14 cellular contexts compared by ENCODE assay signal in genomic region chr11:122721964-122722266, GRCh38.
DNase-seq lines count a peak whose midpoint lies in the region; ATAC-seq and TF ChIP-seq lines count a peak whose summit lies in the region.
"Had no signal": no experiment of that assay in that cellular context is flagged by ENCODE, and none has a peak within 500 bp of the region (broad histone marks: within the 10 kb centered on the region; RNA-seq: fewer than 3 reads in every experiment).

No MANE protein-coding gene starts in this region.

- H3K4me3 ChIP-seq in BJ (ENCODE audit: low read depth, low read length), result no peak overlapping the region
- H3K4me3 ChIP-seq in endodermal cell (ENCODE audit: low read length), result no peak overlapping the region
- H3K4me3 ChIP-seq: ascending aorta, heart right ventricle, transverse colon had no signal

- peak; percentile 25 for ATAC-seq in activated naive CD8-positive, alpha-beta T cell treated with anti-CD3 and anti-CD28 coated beads, Interleukin-2, amount 50 U/mL, for 24 hours
- ATAC-seq in GM21360 (IDR thresholded peaks at IDR 0.05; ENCODE audit: unreplicated experiment), result no peak

- H3K9me3 ChIP-seq in endodermal cell (ENCODE audit: control insufficient read depth, low read length), result no peaks in the 10 kb centered on the region
- H3K9me3 ChIP-seq: ascending aorta, heart right ventricle, transverse colon had no signal

- peak overlapping the region; percentile 76 for H3K27ac Mint-ChIP-seq in activated naive CD8-positive, alpha-beta T cell treated with anti-CD3 and anti-CD28 coated beads, Interleukin-2, amount 50 U/mL, for 24 hours
- no peak overlapping the region for H3K27ac Mint-ChIP-seq in endodermal cell

- DNase-seq in BJ (ENCODE audit: low read depth), result peak; percentile 66
- peak; percentile 41 for DNase-seq in HS-5 (ENCODE audit: low read depth)
- DNase-seq in activated naive CD8-positive, alpha-beta T cell treated with anti-CD3 and anti-CD28 coated beads, Interleukin-2, amount 50 U/mL, for 24 hours, result no peak
- peak; percentile 40 for DNase-seq in kidney tubule cell (ENCODE audit: low spot score)
- DNase-seq in endodermal cell, result no peak
- DNase-seq in amygdala (lab: John Stamatoyannopoulos, UW), result no peak
- no peak for DNase-seq in SK-N-DZ (ENCODE audit: low spot score)
- DNase-seq: DMS79 treated with DMSO at 0.1 percent for 48 hours, heart right ventricle, naive B cell, NCI-H446 treated with DMSO at 0.1 percent for 48 hours, transverse colon had no signal

- no peaks in the 10 kb centered on the region for H3K9me3 Mint-ChIP-seq in activated naive CD8-positive, alpha-beta T cell treated with anti-CD3 and anti-CD28 coated beads, Interleukin-2, amount 50 U/mL, for 24 hours
- no peaks in the 10 kb centered on the region for H3K9me3 Mint-ChIP-seq in endodermal cell
- H3K9me3 Mint-ChIP-seq: naive B cell had no signal

- no peaks in the 10 kb centered on the region for H3K36me3 ChIP-seq in BJ (ENCODE audit: control insufficient read depth, insufficient read depth, low read length)
- H3K36me3 ChIP-seq in endodermal cell (ENCODE audit: control insufficient read depth, insufficient read depth, low read length), result no peaks in the 10 kb centered on the region
- H3K36me3 ChIP-seq: ascending aorta, heart right ventricle, transverse colon had no signal

- TF ChIP-seq CTCF in BJ (IDR thresholded peaks at IDR 0.05; ENCODE audit: insufficient read depth, low read depth, low read length) (no peak), endodermal cell (conservative IDR thresholded peaks at IDR 0.05) (no peak)

- WGBS in endodermal cell (ENCODE audit: insufficient coverage in 1 of 2, insufficient read length in 1 of 2), 2 experiments, result 89 to 90% methylated on average over 2 of the region's 2 CpGs

- no peaks in the 10 kb centered on the region for H3K27me3 Mint-ChIP-seq in activated naive CD8-positive, alpha-beta T cell treated with anti-CD3 and anti-CD28 coated beads, Interleukin-2, amount 50 U/mL, for 24 hours
- H3K27me3 Mint-ChIP-seq in endodermal cell (ENCODE audit: insufficient read depth), result peaks cover 7% of the 10 kb centered on the region

- CTCF ChIA-PET in BJ (lab: Yijun Ruan, JAX), result interaction anchor here (1.1 to 2.0 kb wide), 3 partner anchors 12 to 88 kb away, joined by 3 to 7 read pairs (median 4); no protein-coding TSS in a partner anchor

- peaks cover 98% of the 10 kb centered on the region for H3K4me1 Mint-ChIP-seq in activated naive CD8-positive, alpha-beta T cell treated with anti-CD3 and anti-CD28 coated beads, Interleukin-2, amount 50 U/mL, for 24 hours
- peaks cover 16% of the 10 kb centered on the region for H3K4me1 Mint-ChIP-seq in endodermal cell

- peak overlapping the region; percentile 69 for H3K4me3 Mint-ChIP-seq in activated naive CD8-positive, alpha-beta T cell treated with anti-CD3 and anti-CD28 coated beads, Interleukin-2, amount 50 U/mL, for 24 hours
- H3K4me3 Mint-ChIP-seq in endodermal cell, result no peak overlapping the region

- peaks cover 5% of the 10 kb centered on the region for H3K4me1 ChIP-seq in endodermal cell (ENCODE audit: control insufficient read depth, insufficient read depth, low read length)
- H3K4me1 ChIP-seq: ascending aorta had no signal

- no peak overlapping the region for H3K9ac ChIP-seq in endodermal cell (ENCODE audit: extremely low read depth, low read length, poor library complexity, severe bottlenecking)

- no peaks in the 10 kb centered on the region for H3K27me3 ChIP-seq in BJ (ENCODE audit: control insufficient read depth, insufficient read depth, low read length)
- no peaks in the 10 kb centered on the region for H3K27me3 ChIP-seq in endodermal cell (ENCODE audit: control insufficient read depth, insufficient read depth, low read length, poor library complexity, severe bottlenecking)
- H3K27me3 ChIP-seq: ascending aorta, heart right ventricle, transverse colon had no signal

- peaks cover 12% of the 10 kb centered on the region for H3K36me3 Mint-ChIP-seq in activated naive CD8-positive, alpha-beta T cell treated with anti-CD3 and anti-CD28 coated beads, Interleukin-2, amount 50 U/mL, for 24 hours (ENCODE audit: low read depth)
- no peaks in the 10 kb centered on the region for H3K36me3 Mint-ChIP-seq in endodermal cell (ENCODE audit: low read depth)
- H3K36me3 Mint-ChIP-seq: naive B cell had no signal

- POLR2A ChIA-PET in BJ (lab: Charles Lee), result no interaction called here

- no peak overlapping the region for H3K27ac ChIP-seq in endodermal cell (ENCODE audit: low read depth, low read length)
- H3K27ac ChIP-seq: ascending aorta had no signal

Comparison
In these comparisons a context has a peak if more than half of its experiments do, and no peak if none do; other contexts are left out.
1. DNase-seq: peak in BJ (single experiment), HS-5 (single experiment) and kidney tubule cell (single experiment); none in activated naive CD8-positive, alpha-beta T cell treated with anti-CD3 and anti-CD28 coated beads, Interleukin-2, amount 50 U/mL, for 24 hours (single experiment), endodermal cell (single experiment), amygdala (0 of 56) and SK-N-DZ (single experiment).